In the genomic region with DNA sequence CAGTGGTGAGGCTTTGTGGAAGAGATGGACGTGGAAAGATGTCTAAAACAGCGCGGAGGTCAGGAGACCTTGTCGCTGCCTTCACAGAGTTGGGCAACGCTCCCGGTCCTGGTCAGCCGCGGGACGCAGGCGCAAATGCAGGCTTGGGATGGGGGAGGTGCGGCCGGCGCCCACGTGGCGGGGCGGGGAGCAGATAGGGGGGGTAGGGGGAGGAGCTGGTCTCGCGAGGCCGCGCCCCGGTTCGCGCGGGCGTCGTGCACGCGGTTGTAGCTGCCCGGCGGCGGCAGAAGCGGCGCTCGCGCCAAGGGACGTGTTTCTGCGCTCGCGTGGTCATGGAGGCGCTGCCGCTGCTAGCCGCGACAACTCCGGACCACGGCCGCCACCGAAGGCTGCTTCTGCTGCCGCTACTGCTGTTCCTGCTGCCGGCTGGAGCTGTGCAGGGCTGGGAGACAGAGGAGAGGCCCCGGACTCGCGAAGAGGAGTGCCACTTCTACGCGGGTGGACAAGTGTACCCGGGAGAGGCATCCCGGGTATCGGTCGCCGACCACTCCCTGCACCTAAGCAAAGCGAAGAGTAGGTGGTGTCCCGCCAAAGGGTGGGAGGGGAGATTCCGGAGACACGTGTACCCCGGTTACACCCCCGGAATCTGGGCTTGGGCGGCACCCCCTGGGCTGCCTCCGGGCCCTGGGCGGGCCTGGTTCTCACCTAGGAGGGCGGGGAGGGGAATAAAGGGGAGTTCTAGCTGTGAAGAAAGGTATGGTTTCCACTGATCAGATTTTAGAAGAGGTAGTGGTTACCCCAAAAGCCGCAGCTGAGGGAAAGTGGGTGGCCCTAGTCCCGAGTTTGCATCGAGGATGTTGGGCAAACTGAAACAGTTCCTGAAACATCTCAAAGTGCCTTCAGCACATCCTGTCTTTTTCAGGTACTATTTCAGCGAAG, we compare ENCODE assay signal across 8 cellular contexts. TPM values are rescaled to one million over a fixed set of nuclear protein-coding genes. Genes with fewer than 3 reads are reported as not detected.
A peak's percentile ranks its signal among the peaks of the same experiment; 100 is the strongest.
DNase-seq lines count a peak whose midpoint lies in the region; ATAC-seq and TF ChIP-seq lines count a peak whose summit lies in the region.

Gene PRDX4 (plus strand): TSS at position 255 of the 939 bp plus-strand sequence. CDS start 78 bp downstream, at position 333.

- no peaks in the 10 kb centered on the region for H3K9me3 ChIP-seq in esophagus muscularis mucosa

- no peak for TF ChIP-seq EP300 in esophagus muscularis mucosa (IDR thresholded peaks at IDR 0.05)

- peak within 1 kb of the TSS; percentile 64 to 75 (median 66) for H3K4me3 ChIP-seq in esophagus muscularis mucosa

- intact Hi-C loops in esophagus muscularis mucosa (cut with DNase I), result no loop called here

- H3K36me3 Mint-ChIP-seq in IgD-negative memory B cell, result peaks cover 5% of the 10 kb centered on the region
- peaks cover 3% of the 10 kb centered on the region for H3K36me3 Mint-ChIP-seq in activated T-cell treated with anti-CD3 and anti-CD28 coated beads, Interleukin-2, amount 50 U/mL, for 4 hours (ENCODE audit: insufficient read depth)

- H3K4me3 Mint-ChIP-seq in IgD-negative memory B cell, result peak within 1 kb of the TSS; percentile 85 to 93 (median 92)
- H3K4me3 Mint-ChIP-seq in activated T-cell treated with anti-CD3 and anti-CD28 coated beads, Interleukin-2, amount 50 U/mL, for 4 hours, result peak within 1 kb of the TSS; percentile 86

- DNase-seq in DMS114 treated with DMSO at 0.1 percent for 48 hours (lab: John Stamatoyannopoulos, UW; ENCODE audit: unreplicated experiment), result peak; percentile 73
- DNase-seq in activated T-cell treated with anti-CD3 and anti-CD28 coated beads, Interleukin-2, amount 50 U/mL, for 4 hours, result peak; percentile 69
- peak; percentile 92 for DNase-seq in esophagus muscularis mucosa (ENCODE audit: extremely low spot score)
- peak; percentile 85 for DNase-seq in myocyte (ENCODE audit: low read depth)
- DNase-seq in stimulated activated CD8-positive, alpha-beta memory T cell treated with anti-CD3 and anti-CD28 coated beads, Interleukin-7, amount 100 ng/mL, for 4 hours (ENCODE audit: low read depth in 2 of 2), result peak; percentile 65 to 72

- no peaks in the 10 kb centered on the region for H3K27me3 Mint-ChIP-seq in IgD-negative memory B cell
- no peaks in the 10 kb centered on the region for H3K27me3 Mint-ChIP-seq in activated T-cell treated with anti-CD3 and anti-CD28 coated beads, Interleukin-2, amount 50 U/mL, for 4 hours (ENCODE audit: low read depth)

- peak within 1 kb of the TSS; percentile 73 to 97 (median 82) for H3K27ac Mint-ChIP-seq in IgD-negative memory B cell

- H3K4me1 ChIP-seq in esophagus muscularis mucosa, result peaks cover 0 to 25% (median 17%) of the 10 kb centered on the region in 4 donors

- TF ChIP-seq POLR2A in esophagus muscularis mucosa (IDR thresholded peaks at IDR 0.05; ENCODE audit: low read depth), result peak; percentile 4

- no peak for TF ChIP-seq CTCF in esophagus muscularis mucosa (IDR thresholded peaks at IDR 0.05)

- H3K27me3 ChIP-seq in esophagus muscularis mucosa, result no peaks in the 10 kb centered on the region

- H3K27ac ChIP-seq in esophagus muscularis mucosa (replicated peaks in 1 of 4), result peak within 1 kb of the TSS; percentile 77 to 85 (median 82)

- H3K36me3 ChIP-seq in esophagus muscularis mucosa, result no peaks in the 10 kb centered on the region

- peak; percentile 61 for ATAC-seq in GM21529 (IDR thresholded peaks at IDR 0.05; ENCODE audit: unreplicated experiment)
- peak; percentile 70 to 76 for ATAC-seq in activated T-cell treated with anti-CD3 and anti-CD28 coated beads, Interleukin-2, amount 50 U/mL, for 4 hours

- WGBS in esophagus muscularis mucosa, result 22% methylated on average over 33 of the region's 73 CpGs

- H3K9me3 Mint-ChIP-seq in IgD-negative memory B cell, result peaks cover 0 to 2% (median 0%) of the 10 kb centered on the region in 3 donors
- H3K9me3 Mint-ChIP-seq in activated T-cell treated with anti-CD3 and anti-CD28 coated beads, Interleukin-2, amount 50 U/mL, for 4 hours, result no peaks in the 10 kb centered on the region

- H3K4me1 Mint-ChIP-seq in IgD-negative memory B cell, result peaks cover 2 to 18% (median 9%) of the 10 kb centered on the region in 3 donors
- peaks cover 22% of the 10 kb centered on the region for H3K4me1 Mint-ChIP-seq in activated T-cell treated with anti-CD3 and anti-CD28 coated beads, Interleukin-2, amount 50 U/mL, for 4 hours (ENCODE audit: low read depth)

TF ChIP-seq in PFSK-1, 5 proteins besides CTCF, POLR2A, EP300 and RAD21:
- TF ChIP-seq FOXP2 (optimal IDR thresholded peaks at IDR 0.05; ENCODE audit: borderline replicate concordance, extremely low read depth, extremely low read length, insufficient read depth), result peak; percentile 42
- peak; percentile 71; the same call in 1 of the 2 replicates for TF ChIP-seq POLR2AphosphoS5 (IDR thresholded peaks at IDR 0.05; ENCODE audit: low read depth, low read length)
- 0 out of 2 replicates have a peak, but pooled peaks have one; percentile 46 for TF ChIP-seq TAF1 (IDR thresholded peaks at IDR 0.05; ENCODE audit: borderline replicate concordance, insufficient read depth, low read length)
- no peak for TF ChIP-seq SIN3A (IDR thresholded peaks at IDR 0.05; ENCODE audit: borderline replicate concordance, insufficient read depth, low read length)

RNA-seq across cellular contexts. Expression of gene PRDX4, which starts in this region (rescaled TPM):
- polyA plus RNA-seq in IgD-negative memory B cell, result 52.6 TPM
- 232 TPM for polyA plus RNA-seq in PFSK-1 (2012; ENCODE audit: insufficient read length, low read depth)
- 100 to 1,000 TPM; 100 to 118 (median 112) TPM for total RNA-seq in activated T-cell treated with anti-CD3 and anti-CD28 coated beads, Interleukin-2, amount 50 U/mL, for 4 hours
- total RNA-seq in esophagus muscularis mucosa (100 to 1,000 TPM in 2 of 4 donors, 10 to 100 TPM in 2; 64.6 to 120 (median 90.3) TPM), myocyte (93.4 and 103 TPM in 2 replicates)
- 107 TPM for polyA plus RNA-seq in myocyte (2012)

Comparison
In these comparisons a context has a peak if more than half of its experiments do, and no peak if none do; other contexts are left out.
1. Peak in every context shown above with its lines: DNase-seq, ATAC-seq, H3K4me3 ChIP-seq and H3K27ac ChIP-seq.